Comparison of ENCODE assay signal across 8 cellular contexts in the genomic region with DNA sequence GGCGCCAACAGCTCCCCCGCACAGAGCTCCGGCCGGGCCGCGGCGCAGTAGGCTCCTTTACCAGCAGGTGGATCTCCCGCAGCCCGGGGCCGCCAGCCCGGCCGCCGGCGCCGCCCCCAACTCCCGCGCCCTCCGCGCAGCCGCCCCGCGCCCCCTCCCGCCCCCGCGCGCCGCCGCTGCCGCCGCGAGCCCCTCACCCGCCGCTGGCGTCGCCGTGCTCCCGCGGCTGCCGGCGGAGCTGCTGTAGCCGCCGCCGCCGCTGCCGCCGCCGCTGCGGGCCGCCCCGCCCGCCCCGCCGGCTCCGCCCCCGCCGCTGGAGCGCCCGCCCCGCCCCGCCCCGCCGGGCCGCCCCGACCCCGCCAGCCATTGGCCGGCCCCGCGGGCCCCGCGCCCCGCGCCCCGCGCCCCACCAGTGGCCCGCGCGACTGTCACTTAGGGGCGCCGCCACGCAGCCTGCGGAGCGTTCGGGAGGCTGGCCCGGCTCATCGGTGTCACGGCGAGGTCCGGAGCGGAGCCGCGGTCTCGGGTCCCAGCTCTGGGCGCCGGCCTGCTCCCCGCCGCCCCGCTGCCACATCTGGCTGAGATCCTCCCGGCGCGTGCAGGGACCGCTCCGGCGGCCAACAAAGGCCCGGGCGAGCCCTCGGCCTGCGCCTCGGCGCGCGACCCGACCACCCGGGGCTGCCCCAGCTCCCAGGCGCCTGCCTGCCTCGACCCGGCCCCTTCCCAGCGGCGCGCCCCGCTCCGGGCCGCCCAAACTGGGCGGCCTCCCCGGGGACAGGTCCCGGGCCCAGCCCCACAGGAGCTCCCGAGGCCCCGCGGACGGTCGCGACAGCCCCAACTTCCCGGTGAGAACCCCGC. TPM values are rescaled to one million over a fixed set of nuclear protein-coding genes. Genes with fewer than 3 reads are reported as not detected.
DNase-seq lines count a peak whose midpoint lies in the region; ATAC-seq, FAIRE-seq and TF ChIP-seq lines count a peak whose summit lies in the region.

A gene (minus strand): TSS at position 282 of the 858 bp plus-strand sequence. CDS start 4,800 bp downstream, outside the sequence.

- H3K4me1 Mint-ChIP-seq in activated CD8-positive, alpha-beta memory T cell treated with anti-CD3 and anti-CD28 coated beads, Interleukin-2, amount 10 ng/mL, durations not matched to agents 7 days and 5 days, result peaks cover 61% of the 10 kb centered on the region

- peak within 1 kb of the TSS; percentile 91 for H3K27ac Mint-ChIP-seq in activated CD8-positive, alpha-beta memory T cell treated with anti-CD3 and anti-CD28 coated beads, Interleukin-2, amount 10 ng/mL, durations not matched to agents 7 days and 5 days

- H3K36me3 ChIP-seq in endothelial cell of umbilical vein (ENCODE audit: control insufficient read depth in 2 of 2, extremely low read depth in 1 of 2, insufficient read depth in 2 of 2, low read length in 2 of 2) (no peaks in the 10 kb centered on the region), mucosa of rectum (ENCODE audit: control insufficient read depth in 2 of 2, insufficient read depth in 2 of 2, low read length in 2 of 2) (no peaks in the 10 kb centered on the region)

- no peaks in the 10 kb centered on the region for H3K9me3 ChIP-seq in endothelial cell of umbilical vein (replicated peaks; ENCODE audit: control insufficient read depth, insufficient read depth, low read length)
- no peaks in the 10 kb centered on the region for H3K9me3 ChIP-seq in mucosa of rectum (ENCODE audit: control insufficient read depth in 2 of 2, low read length in 2 of 2)

- no TSS peak for BruUV-seq in endothelial cell of umbilical vein (replicated peaks; lab: Mats Ljungman, UMichigan)

- H3K4me3 ChIP-seq in endothelial cell of umbilical vein (replicated peaks in 1 of 3; ENCODE audit: insufficient read depth in 1 of 3, low read depth in 1 of 3, low read length in 3 of 3), result peak within 1 kb of the TSS; percentile 64 to 97 (median 77)
- peak within 1 kb of the TSS; percentile 82 to 97 for H3K4me3 ChIP-seq in mucosa of rectum (ENCODE audit: low read length in 2 of 2)

- H3K27ac ChIP-seq in endothelial cell of umbilical vein (ENCODE audit: insufficient read depth, low read depth, low read length) (peak within 1 kb of the TSS; percentile 60), mucosa of rectum (ENCODE audit: low read depth in 2 of 2, low read length in 2 of 2) (peak within 1 kb of the TSS; percentile 90 to 95)

- H3K27me3 ChIP-seq in endothelial cell of umbilical vein (ENCODE audit: control insufficient read depth in 2 of 2, insufficient read depth in 2 of 2, low read length in 2 of 2) (no peaks in the 10 kb centered on the region), mucosa of rectum (ENCODE audit: control insufficient read depth in 2 of 2, insufficient read depth in 2 of 2, low read length in 2 of 2) (no peaks in the 10 kb centered on the region)

- peak; percentile 66 for DNase-seq in SIG-M5 treated with dmso at 0.1 percent for 504 hours (lab: John Stamatoyannopoulos, UW; ENCODE audit: unreplicated experiment)
- DNase-seq in SIG-M5 (lab: John Stamatoyannopoulos, UW), result no peak
- DNase-seq in NCI-H526 (lab: John Stamatoyannopoulos, UW), result peak; percentile 16 to 82
- DNase-seq in activated CD8-positive, alpha-beta memory T cell treated with anti-CD3 and anti-CD28 coated beads, Interleukin-2, amount 10 ng/mL, durations not matched to agents 7 days and 5 days, result peak; percentile 83
- DNase-seq in endothelial cell of umbilical vein (ENCODE audit: low read depth, low spot score), result peak; percentile 52
- peak; percentile 37 to 58 for DNase-seq in stimulated activated CD8-positive, alpha-beta memory T cell treated with anti-CD3 and anti-CD28 coated beads, Interleukin-4, amount 100 ng/mL, for 4 hours (ENCODE audit: low read depth in 2 of 2, low spot score in 1 of 2)

- peak within 1 kb of the TSS; percentile 98 for H3K4me2 ChIP-seq in endothelial cell of umbilical vein (ENCODE audit: insufficient read depth, low read length)

- peak; percentile 68 for ATAC-seq in HG02870 (IDR thresholded peaks at IDR 0.05; ENCODE audit: unreplicated experiment)
- ATAC-seq in activated CD8-positive, alpha-beta memory T cell treated with anti-CD3 and anti-CD28 coated beads, Interleukin-2, amount 10 ng/mL, durations not matched to agents 7 days and 5 days, result peak; percentile 87

- CTCF ChIA-PET in activated CD8-positive, alpha-beta memory T cell treated with anti-CD3 and anti-CD28 coated beads, Interleukin-2, amount 10 ng/mL, durations not matched to agents 7 days and 5 days (lab: Charles Lee), result interaction anchor here (0.5 to 4.8 kb wide), 17 partner anchors 11 to 106 kb away, joined by 3 to 24 read pairs (median 8); no protein-coding TSS in a partner anchor
- CTCF ChIA-PET in endothelial cell of umbilical vein (lab: Charles Lee), result interaction anchor here (0.7 to 4.3 kb wide), 24 partner anchors 11 to 336 kb away, joined by 3 to 37 read pairs (median 4); no protein-coding TSS in a partner anchor

- TF ChIP-seq POLR2A in endothelial cell of umbilical vein (IDR thresholded peaks at IDR 0.05; ENCODE audit: low read depth, low read length), result peak; percentile 68

- peaks cover 47% of the 10 kb centered on the region for H3K4me1 ChIP-seq in endothelial cell of umbilical vein (ENCODE audit: control insufficient read depth, extremely low read depth, insufficient read depth, low read length)
- H3K4me1 ChIP-seq in mucosa of rectum (ENCODE audit: control insufficient read depth in 2 of 2, insufficient read depth in 2 of 2, low read length in 2 of 2), result peaks cover 35 to 47% of the 10 kb centered on the region in 2 donors

- TF ChIP-seq CTCF in endothelial cell of umbilical vein (IDR thresholded peaks at IDR 0.05; ENCODE audit: extremely low read depth in 1 of 2, insufficient read depth in 1 of 2, low read depth in 1 of 2, low read length in 2 of 2), result peak in 1 of 2 donors; percentile 44

- dilution Hi-C loops in endothelial cell of umbilical vein (cut with MboI; ENCODE audit: extremely low pct_ligation_motif_present, low sequenced_read_pairs), result no loop called here

- no peaks in the 10 kb centered on the region for H3K9me1 ChIP-seq in endothelial cell of umbilical vein (replicated peaks; ENCODE audit: control insufficient read depth, extremely low read depth, insufficient read depth, low read length)

- H3K9ac ChIP-seq in endothelial cell of umbilical vein (replicated peaks; ENCODE audit: extremely low read depth, insufficient read depth, low read length), result peak within 1 kb of the TSS; percentile 80
- peak within 1 kb of the TSS; percentile 83 to 91 for H3K9ac ChIP-seq in mucosa of rectum (ENCODE audit: low read depth in 1 of 2, low read length in 2 of 2)

- H3K9me3 Mint-ChIP-seq in activated CD8-positive, alpha-beta memory T cell treated with anti-CD3 and anti-CD28 coated beads, Interleukin-2, amount 10 ng/mL, durations not matched to agents 7 days and 5 days (ENCODE audit: low read depth), result no peaks in the 10 kb centered on the region

- intact Hi-C loops in endothelial cell of umbilical vein (cut with micrococcal nuclease), result loop anchor here (1.0 to 2.0 kb wide), 2 partner anchors 102 to 336 kb away; no protein-coding TSS in a partner anchor

- H3K4me3 Mint-ChIP-seq in activated CD8-positive, alpha-beta memory T cell treated with anti-CD3 and anti-CD28 coated beads, Interleukin-2, amount 10 ng/mL, durations not matched to agents 7 days and 5 days, result peak within 1 kb of the TSS; percentile 90

- no peaks in the 10 kb centered on the region for H4K20me1 ChIP-seq in endothelial cell of umbilical vein (replicated peaks; ENCODE audit: control insufficient read depth, extremely low read depth, insufficient read depth, low read length)

- H2AFZ ChIP-seq in endothelial cell of umbilical vein (ENCODE audit: low read depth, low read length), result peak within 1 kb of the TSS; percentile 35

- FAIRE-seq in endothelial cell of umbilical vein (lab: Jason Lieb, UNC), result no peak

- POLR2A ChIA-PET in endothelial cell of umbilical vein (lab: Charles Lee), result interaction anchor here (0.8 to 2.1 kb wide), 2 partner anchors 82 to 136 kb away, joined by 3 to 5 read pairs; no protein-coding TSS in a partner anchor

- peaks cover 14% of the 10 kb centered on the region for H3K36me3 Mint-ChIP-seq in activated CD8-positive, alpha-beta memory T cell treated with anti-CD3 and anti-CD28 coated beads, Interleukin-2, amount 10 ng/mL, durations not matched to agents 7 days and 5 days

- H3K79me2 ChIP-seq in endothelial cell of umbilical vein (ENCODE audit: control insufficient read depth, insufficient read depth, low read length), result peaks cover 45% of the 10 kb centered on the region

- no peaks in the 10 kb centered on the region for H3K27me3 Mint-ChIP-seq in activated CD8-positive, alpha-beta memory T cell treated with anti-CD3 and anti-CD28 coated beads, Interleukin-2, amount 10 ng/mL, durations not matched to agents 7 days and 5 days

TF ChIP-seq in endothelial cell of umbilical vein, 7 proteins besides CTCF, POLR2A, EP300 and RAD21:
- no peak for TF ChIP-seq GATA2 (IDR thresholded peaks at IDR 0.05; ENCODE audit: insufficient read depth, insufficient read length, low read depth, low read length)
- peak; percentile 73 for TF ChIP-seq POLR2AphosphoS5 (IDR thresholded peaks at IDR 0.05; ENCODE audit: insufficient read depth, low read depth, low read length)

RNA-seq across cellular contexts. Expression of the gene that starts here (rescaled TPM):
- total RNA-seq in activated CD8-positive, alpha-beta memory T cell treated with anti-CD3 and anti-CD28 coated beads, Interleukin-2, amount 10 ng/mL, durations not matched to agents 7 days and 5 days, result 10 to 100 TPM; 57.4 to 72.0 TPM
- total RNA-seq in endothelial cell of umbilical vein, result 42.2 and 47.6 TPM in 2 replicates
- 8.2 and 9.2 TPM in 2 replicates for polyA plus RNA-seq in endothelial cell of umbilical vein
- 10.0 and 11.5 TPM in 2 replicates for polyA plus RNA-seq in endothelial cell of umbilical vein (2011; cell fraction: cytosol; rRNA removed)
- 22.1 and 37.9 TPM in 2 replicates for polyA plus RNA-seq in endothelial cell of umbilical vein (2011; cell fraction: nucleus; rRNA removed)
- 31.6 and 54.3 TPM in 2 replicates for polyA plus RNA-seq in endothelial cell of umbilical vein (2012)
- 24.5 and 26.6 TPM in 2 replicates for polyA minus RNA-seq in endothelial cell of umbilical vein
- not detected for polyA minus RNA-seq in endothelial cell of umbilical vein (2011; cell fraction: cytosol; rRNA and poly(A)+ RNA removed)
- 28.3 and 39.7 TPM in 2 replicates for polyA minus RNA-seq in endothelial cell of umbilical vein (2011; cell fraction: nucleus; rRNA and poly(A)+ RNA removed)
